In the genomic region with DNA sequence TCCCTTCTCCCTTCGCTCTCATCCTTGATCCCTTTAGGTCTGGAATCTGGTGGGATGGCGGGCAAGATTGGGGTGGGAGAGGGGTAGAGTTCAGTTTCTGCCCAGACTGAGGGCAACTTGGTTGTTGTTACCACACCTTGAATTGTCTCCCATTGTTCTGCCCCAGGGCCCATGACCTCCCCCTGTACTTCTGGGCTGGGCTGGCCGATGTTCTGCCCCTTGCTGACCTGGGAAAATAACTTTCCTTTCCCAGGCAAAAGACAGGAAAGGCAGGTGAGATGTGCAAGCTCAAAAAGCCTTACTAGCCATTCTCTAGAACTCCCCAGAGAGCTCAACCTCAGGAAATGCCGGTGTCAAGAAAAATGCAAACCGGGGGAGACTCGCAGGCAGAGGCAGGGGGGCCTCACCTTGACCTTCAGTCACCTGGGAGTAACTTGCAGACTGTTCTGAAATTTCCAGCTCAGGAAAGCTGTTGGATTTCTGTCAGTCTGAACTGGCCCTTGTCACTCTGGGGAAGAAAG, we compare ENCODE assay signal across 1 cellular context.
TF ChIP-seq lines count a peak whose summit lies in the region.

No MANE protein-coding gene starts in this region.

TF ChIP-seq in IMR-90, 13 proteins besides CTCF, POLR2A, EP300 and RAD21 (continued from another document):
- TF ChIP-seq, protein P1, sequence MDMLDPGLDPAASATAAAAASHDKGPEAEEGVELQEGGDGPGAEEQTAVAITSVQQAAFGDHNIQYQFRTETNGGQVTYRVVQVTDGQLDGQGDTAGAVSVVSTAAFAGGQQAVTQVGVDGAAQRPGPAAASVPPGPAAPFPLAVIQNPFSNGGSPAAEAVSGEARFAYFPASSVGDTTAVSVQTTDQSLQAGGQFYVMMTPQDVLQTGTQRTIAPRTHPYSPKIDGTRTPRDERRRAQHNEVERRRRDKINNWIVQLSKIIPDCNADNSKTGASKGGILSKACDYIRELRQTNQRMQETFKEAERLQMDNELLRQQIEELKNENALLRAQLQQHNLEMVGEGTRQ (IDR thresholded peaks at IDR 0.05; ENCODE audit: low read depth, low read length), result no peak
- no peak for TF ChIP-seq FOS (IDR thresholded peaks at IDR 0.05; ENCODE audit: low read depth, low read length)
- no peak for TF ChIP-seq CEBPB (IDR thresholded peaks at IDR 0.05; ENCODE audit: low read depth, low read length)
- TF ChIP-seq, protein P2, sequence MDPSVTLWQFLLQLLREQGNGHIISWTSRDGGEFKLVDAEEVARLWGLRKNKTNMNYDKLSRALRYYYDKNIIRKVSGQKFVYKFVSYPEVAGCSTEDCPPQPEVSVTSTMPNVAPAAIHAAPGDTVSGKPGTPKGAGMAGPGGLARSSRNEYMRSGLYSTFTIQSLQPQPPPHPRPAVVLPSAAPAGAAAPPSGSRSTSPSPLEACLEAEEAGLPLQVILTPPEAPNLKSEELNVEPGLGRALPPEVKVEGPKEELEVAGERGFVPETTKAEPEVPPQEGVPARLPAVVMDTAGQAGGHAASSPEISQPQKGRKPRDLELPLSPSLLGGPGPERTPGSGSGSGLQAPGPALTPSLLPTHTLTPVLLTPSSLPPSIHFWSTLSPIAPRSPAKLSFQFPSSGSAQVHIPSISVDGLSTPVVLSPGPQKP (IDR thresholded peaks at IDR 0.05; ENCODE audit: borderline replicate concordance, low read depth, low read length), result no peak
- no peak for TF ChIP-seq NFE2L2 (IDR thresholded peaks at IDR 0.05; ENCODE audit: low read depth, low read length)
- TF ChIP-seq MAFK (IDR thresholded peaks at IDR 0.05; ENCODE audit: low read depth, low read length), result no peak
- no peak for TF ChIP-seq RCOR1 (IDR thresholded peaks at IDR 0.05; ENCODE audit: insufficient replicate concordance, low read length)
- no peak for TF ChIP-seq BHLHE40 (IDR thresholded peaks at IDR 0.05; ENCODE audit: low read depth, low read length)
- no peak for TF ChIP-seq RFX5 (IDR thresholded peaks at IDR 0.05; ENCODE audit: low read depth, low read length)
- TF ChIP-seq MAZ (IDR thresholded peaks at IDR 0.05; ENCODE audit: borderline replicate concordance, low read depth, low read length), result no peak
